Comparison of ENCODE assay signal across 9 cellular contexts in the genomic region with DNA sequence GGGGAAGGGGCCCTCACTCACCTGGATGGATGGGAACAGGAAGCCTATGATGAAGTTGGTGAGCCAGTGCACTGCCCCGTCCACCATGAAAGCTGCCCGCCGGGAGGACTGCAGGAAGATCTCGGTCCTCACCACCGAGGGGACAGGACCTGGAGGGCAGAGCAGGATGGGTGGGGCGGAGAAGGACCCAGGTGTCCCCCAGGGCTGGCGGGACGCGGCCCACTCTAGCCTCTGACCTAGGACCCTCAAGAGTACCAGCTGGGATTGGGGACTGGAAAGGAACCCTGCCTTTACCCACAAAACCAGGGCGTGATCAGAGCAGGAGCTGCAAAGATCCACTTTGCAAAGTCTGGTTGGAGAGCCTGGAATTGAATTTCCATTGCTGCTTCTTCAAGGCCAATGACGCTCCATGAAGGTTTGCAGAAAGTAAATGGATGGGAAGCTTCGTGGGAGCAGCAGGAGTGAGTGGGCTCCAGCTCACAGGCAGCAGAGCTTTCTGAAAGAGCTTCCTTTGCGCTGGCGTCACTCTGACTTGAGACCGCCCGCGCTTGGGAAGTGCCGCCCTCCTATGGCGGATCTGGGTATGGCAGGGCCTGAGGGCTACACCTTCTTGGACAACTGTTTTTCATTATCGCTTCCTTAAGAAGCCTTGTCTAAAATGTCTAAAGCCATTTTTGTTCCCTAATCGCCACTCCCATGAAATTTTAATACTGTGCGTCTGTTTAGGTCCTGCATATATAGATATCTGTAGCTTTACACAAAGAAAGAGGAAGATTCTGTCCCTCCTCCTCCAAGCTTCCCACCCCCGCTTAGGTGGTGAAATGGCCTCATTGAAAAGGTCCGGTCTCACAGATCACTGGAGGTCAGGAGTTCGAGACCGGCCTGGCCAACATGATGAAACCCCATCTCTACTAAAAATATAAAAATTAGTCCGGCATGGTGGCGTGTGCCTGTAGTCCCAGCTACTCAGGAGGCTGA. TPM values are rescaled to one million over a fixed set of nuclear protein-coding genes. Genes with fewer than 3 reads are reported as not detected.
DNase-seq lines count a peak whose midpoint lies in the region; ATAC-seq, FAIRE-seq and TF ChIP-seq lines count a peak whose summit lies in the region.
"Had no signal": no experiment of that assay in that cellular context is flagged by ENCODE, and none has a peak within 500 bp of the region (broad histone marks: within the 10 kb centered on the region; RNA-seq: fewer than 3 reads in every experiment).

No MANE protein-coding gene starts in this region.

- H3K79me2 ChIP-seq in H1 (ENCODE audit: control insufficient read depth in 1 of 2, insufficient read depth in 2 of 2, low read length in 2 of 2), result no peaks in the 10 kb centered on the region

- H2AK5ac ChIP-seq in H1 (ENCODE audit: low read depth, low read length), result no peak overlapping the region

- no peak overlapping the region for H3K14ac ChIP-seq in H1 (ENCODE audit: insufficient read length)

- peak; percentile 85 to 88 for TF ChIP-seq RAD21 in H1 (IDR thresholded peaks at IDR 0.05 in 1 of 2, conservative IDR thresholded peaks at IDR 0.05 in 1 of 2; ENCODE audit: low read depth in 2 of 2, low read length in 2 of 2)

- H3K4me3 ChIP-seq in BJ (ENCODE audit: low read depth, low read length) (no peak overlapping the region), H1 (ENCODE audit: extremely low read depth in 1 of 4, insufficient read depth in 2 of 4, low read depth in 3 of 4, low read length in 4 of 4) (no peak overlapping the region), mucosa of descending colon (no peak overlapping the region)

- H4K91ac ChIP-seq in H1 (replicated peaks; ENCODE audit: insufficient read length, low read length), result no peak overlapping the region

- no peak overlapping the region for H3K23ac ChIP-seq in H1 (ENCODE audit: insufficient read length)

- no peak for TF ChIP-seq EP300 in H1 (IDR thresholded peaks at IDR 0.05; ENCODE audit: borderline replicate concordance in 1 of 2, low read depth in 2 of 2, low read length in 2 of 2)

- no peak for TF ChIP-seq POLR2A in H1 (IDR thresholded peaks at IDR 0.05; ENCODE audit: control extremely low read depth in 1 of 2, low read depth in 2 of 2, low read length in 2 of 2)

- intact Hi-C loops in mucosa of descending colon (cut with DNase I, micrococcal nuclease), result loop anchor here (5.0 kb wide), 2 partner anchors 88 to 97 kb away; no protein-coding TSS in a partner anchor

- no peak overlapping the region for H3K4ac ChIP-seq in H1 (replicated peaks; ENCODE audit: insufficient read length, low read depth, low read length)

- peak overlapping the region; percentile 83; the same call in 1 of the 2 replicates for H2AFZ ChIP-seq in H1 (ENCODE audit: low read length)

- H4K8ac ChIP-seq in H1 (ENCODE audit: extremely low read depth, insufficient read depth, low read length), result peak overlapping the region; percentile 26; the same call in 1 of the 2 replicates

- ATAC-seq in GM21528 (IDR thresholded peaks at IDR 0.05; ENCODE audit: low FRiP score, unreplicated experiment) (peak; percentile 50), mucosa of descending colon (peak; percentile 73), GM18870 (IDR thresholded peaks at IDR 0.05; ENCODE audit: unreplicated experiment) (no peak)

- H3K79me1 ChIP-seq in H1 (ENCODE audit: low read depth, low read length), result no peaks in the 10 kb centered on the region

- no peaks in the 10 kb centered on the region for H3K36me3 ChIP-seq in BJ (ENCODE audit: control insufficient read depth, insufficient read depth, low read length)
- no peaks in the 10 kb centered on the region for H3K36me3 ChIP-seq in H1 (ENCODE audit: control insufficient read depth in 2 of 4, insufficient read depth in 4 of 4, low read length in 3 of 4)
- H3K36me3 ChIP-seq in mucosa of descending colon (ENCODE audit: low read depth), result no peaks in the 10 kb centered on the region

- no peaks in the 10 kb centered on the region for H3K23me2 ChIP-seq in H1 (ENCODE audit: low read depth, low read length)

- H3K27ac ChIP-seq in H1 (ENCODE audit: low read depth, low read length), result no peak overlapping the region

- POLR2A ChIA-PET in BJ (lab: Charles Lee), result interaction anchor here (0.6 kb wide), 2 partner anchors 15 to 76 kb away, joined by 3 read pairs; no protein-coding TSS in a partner anchor
- POLR2A ChIA-PET in H1 (lab: Charles Lee; ENCODE audit: partially characterized antibody), result interaction anchor here (0.9 to 2.5 kb wide), 7 partner anchors 18 to 149 kb away, joined by 3 to 11 read pairs (median 3); no protein-coding TSS in a partner anchor

- H3K18ac ChIP-seq in H1 (ENCODE audit: extremely low read depth, low read length), result no peak overlapping the region

- DNase-seq in BJ (ENCODE audit: low read depth) (peak; percentile 40), NK-92 (lab: John Stamatoyannopoulos, UW; ENCODE audit: unreplicated experiment) (peak; percentile 16), H1 (ENCODE audit: low read depth in 1 of 2, low spot score in 2 of 2) (peak; percentile 53 to 97), mucosa of descending colon (peak; percentile 71 to 93 (median 89))
- peak; percentile 61 to 63 for DNase-seq in activated CD8-positive, alpha-beta memory T cell treated with anti-CD3 and anti-CD28 coated beads for 4 hours (ENCODE audit: low read depth in 2 of 2)
- DNase-seq in stimulated activated CD8-positive, alpha-beta memory T cell treated with anti-CD3 and anti-CD28 coated beads, Interleukin-4, amount 100 ng/mL, for 1 hour (ENCODE audit: low read depth in 2 of 2, low spot score in 1 of 2), result peak; percentile 54 to 63

- H2BK15ac ChIP-seq in H1 (ENCODE audit: low read length), result no peak overlapping the region

- no peak overlapping the region for H4K5ac ChIP-seq in H1 (ENCODE audit: insufficient read length, low read depth, low read length)

- no peaks in the 10 kb centered on the region for H4K20me1 ChIP-seq in H1 (replicated peaks in 1 of 2; ENCODE audit: control insufficient read depth in 1 of 2, insufficient read depth in 2 of 2, low read length in 2 of 2)

- no peak overlapping the region for H2BK12ac ChIP-seq in H1 (ENCODE audit: low read depth, low read length)

- 47% methylated on average over 28 of the region's 28 CpGs; no CpG with 5 or more reads in 1 of the 2 experiments for WGBS in H1 (ENCODE audit: extremely low coverage in 1 of 2, insufficient coverage in 1 of 2, insufficient read length in 1 of 2, insufficient replicate concordance in 2 of 2, low coverage in 1 of 2, low lambda C conversion rate in 2 of 2, missing lambda C conversion rate in 1 of 2), 2 experiments

- TF ChIP-seq CTCF in BJ (IDR thresholded peaks at IDR 0.05; ENCODE audit: insufficient read depth, low read depth, low read length) (peak; percentile 87), H1 (IDR thresholded peaks at IDR 0.05; ENCODE audit: control extremely low read depth in 1 of 3, insufficient read depth in 1 of 3, low read depth in 1 of 3, low read length in 3 of 3) (peak; percentile 88 to 94 (median 93)), mucosa of descending colon (IDR thresholded peaks at IDR 0.05) (peak; percentile 94)

- CTCF ChIA-PET in BJ (lab: Yijun Ruan, JAX) (interaction anchor here (0.6 to 4.0 kb wide), 24 partner anchors 9 to 155 kb away, joined by 3 to 40 read pairs (median 4); no protein-coding TSS in a partner anchor), H1 (lab: Charles Lee; ENCODE audit: partially characterized antibody) (interaction anchor here (0.5 to 10.9 kb wide), 75 partner anchors 10 to 577 kb away, joined by 3 to 156 read pairs (median 4); partner anchors contain the start of gene SLC2A7)

- H3K4me1 ChIP-seq in H1 (replicated peaks in 1 of 4; ENCODE audit: control insufficient read depth in 3 of 4, insufficient read depth in 4 of 4, low read length in 3 of 4), result peaks cover 0 to 2% (median 0%) of the 10 kb centered on the region in 4 experiments; a peak in 1 of 7 replicates
- H3K4me1 ChIP-seq in mucosa of descending colon (ENCODE audit: low read depth), result peaks cover 3% of the 10 kb centered on the region

- no peak overlapping the region for H2BK5ac ChIP-seq in H1 (ENCODE audit: low read depth, low read length)

- H2BK120ac ChIP-seq in H1 (replicated peaks; ENCODE audit: low read depth, low read length), result no peak overlapping the region

- H3K27me3 ChIP-seq in BJ (ENCODE audit: control insufficient read depth, insufficient read depth, low read length) (no peaks in the 10 kb centered on the region; the same call in 1 of the 2 replicates), H1 (replicated peaks in 1 of 4; ENCODE audit: control insufficient read depth in 3 of 4, extremely low read depth in 1 of 4, insufficient read depth in 3 of 4, low read length in 3 of 4) (no peaks in the 10 kb centered on the region)

- H3K9me3 ChIP-seq in H1 (ENCODE audit: insufficient read depth in 2 of 2, low read depth in 1 of 2, low read length in 1 of 2), result no peaks in the 10 kb centered on the region
- H3K9me3 ChIP-seq in mucosa of descending colon, result no peaks in the 10 kb centered on the region

- no peak for FAIRE-seq in H1 (lab: Jason Lieb, UNC)

- no peak overlapping the region for H2BK20ac ChIP-seq in H1 (ENCODE audit: low read length)

- no peak overlapping the region for H3K4me2 ChIP-seq in H1 (ENCODE audit: insufficient read depth in 1 of 2, low read depth in 2 of 2, low read length in 2 of 2)

- no peak overlapping the region for H3K9ac ChIP-seq in H1 (replicated peaks in 1 of 4; ENCODE audit: extremely low read depth in 1 of 4, low read depth in 3 of 4, low read length in 3 of 4)

- H3K56ac ChIP-seq in H1 (replicated peaks; ENCODE audit: insufficient read length, low read depth, low read length), result no peak overlapping the region

RNA-seq across cellular contexts. Expression of gene SLC2A7, which starts 21.2 kb away (rescaled TPM):
- not detected in 2 replicates for polyA plus RNA-seq in BJ (2011; rRNA removed)
- not detected in 2 replicates for polyA minus RNA-seq in BJ (2011; rRNA and poly(A)+ RNA removed)
- total RNA-seq in H1 (2021; fragmentation: NEBNext Ultra II Directional; extraction: Animal tissue kit (Norgen Biotek cat#: 25700)), result not detected in 2 replicates
- not detected in 2 replicates for polyA plus RNA-seq in H1 (2011; rRNA removed)
- polyA plus RNA-seq in H1 (2011; cell fraction: cytosol; rRNA removed), result not detected
- not detected for polyA plus RNA-seq in H1 (2011; cell fraction: nucleus; rRNA removed)
- not detected in 4 replicates for polyA plus RNA-seq in H1 (2012, experiment 1 of 2)
- not detected for polyA plus RNA-seq in H1 (2012, experiment 2 of 2)
- not detected for polyA plus RNA-seq in H1 (2013, experiment 1 of 2)
- not detected for polyA plus RNA-seq in H1 (2013, experiment 2 of 2)
- polyA minus RNA-seq in H1 (2011; rRNA and poly(A)+ RNA removed), result not detected in 2 replicates
- not detected for polyA minus RNA-seq in H1 (2011; cell fraction: cytosol; rRNA and poly(A)+ RNA removed)
- not detected for polyA minus RNA-seq in H1 (2011; cell fraction: nucleus; rRNA and poly(A)+ RNA removed)
- total RNA-seq in mucosa of descending colon, result not detected
- polyA plus RNA-seq: IgD-negative memory B cell had no signal

RNA-seq across cellular contexts. Expression of gene CA6, which starts 59.4 kb away (rescaled TPM):
- polyA plus RNA-seq in BJ (2011; rRNA removed) (not detected in 2 replicates), H1 (2011; rRNA removed) (not detected in 2 replicates)
- polyA minus RNA-seq in BJ (2011; rRNA and poly(A)+ RNA removed), result not detected in 2 replicates
- total RNA-seq in H1 (2021; fragmentation: NEBNext Ultra II Directional; extraction: Animal tissue kit (Norgen Biotek cat#: 25700)), result not detected in 2 replicates
- not detected for polyA plus RNA-seq in H1 (2011; cell fraction: cytosol; rRNA removed)
- not detected for polyA plus RNA-seq in H1 (2011; cell fraction: nucleus; rRNA removed)
- not detected in 4 replicates for polyA plus RNA-seq in H1 (2012, experiment 1 of 2)
- not detected for polyA plus RNA-seq in H1 (2012, experiment 2 of 2)
- not detected for polyA plus RNA-seq in H1 (2013, experiment 1 of 2)
- polyA plus RNA-seq in H1 (2013, experiment 2 of 2), result not detected
- not detected in 2 replicates for polyA minus RNA-seq in H1 (2011; rRNA and poly(A)+ RNA removed)
- not detected for polyA minus RNA-seq in H1 (2011; cell fraction: cytosol; rRNA and poly(A)+ RNA removed)
- polyA minus RNA-seq in H1 (2011; cell fraction: nucleus; rRNA and poly(A)+ RNA removed), result not detected
- total RNA-seq in mucosa of descending colon, result not detected
- polyA plus RNA-seq: IgD-negative memory B cell had no signal

Comparison
In these comparisons a context has a peak if more than half of its experiments do, and no peak if none do; other contexts are left out.
1. DNase-seq: peak in every context shown above with its lines; median percentile 89 in mucosa of descending colon; 75 in H1; 62 in activated CD8-positive, alpha-beta memory T cell treated with anti-CD3 and anti-CD28 coated beads for 4 hours; 58 in stimulated activated CD8-positive, alpha-beta memory T cell treated with anti-CD3 and anti-CD28 coated beads, Interleukin-4, amount 100 ng/mL, for 1 hour; 40 in BJ; 16 in NK-92.